8 cellular contexts compared by ENCODE assay signal in the genomic region with DNA sequence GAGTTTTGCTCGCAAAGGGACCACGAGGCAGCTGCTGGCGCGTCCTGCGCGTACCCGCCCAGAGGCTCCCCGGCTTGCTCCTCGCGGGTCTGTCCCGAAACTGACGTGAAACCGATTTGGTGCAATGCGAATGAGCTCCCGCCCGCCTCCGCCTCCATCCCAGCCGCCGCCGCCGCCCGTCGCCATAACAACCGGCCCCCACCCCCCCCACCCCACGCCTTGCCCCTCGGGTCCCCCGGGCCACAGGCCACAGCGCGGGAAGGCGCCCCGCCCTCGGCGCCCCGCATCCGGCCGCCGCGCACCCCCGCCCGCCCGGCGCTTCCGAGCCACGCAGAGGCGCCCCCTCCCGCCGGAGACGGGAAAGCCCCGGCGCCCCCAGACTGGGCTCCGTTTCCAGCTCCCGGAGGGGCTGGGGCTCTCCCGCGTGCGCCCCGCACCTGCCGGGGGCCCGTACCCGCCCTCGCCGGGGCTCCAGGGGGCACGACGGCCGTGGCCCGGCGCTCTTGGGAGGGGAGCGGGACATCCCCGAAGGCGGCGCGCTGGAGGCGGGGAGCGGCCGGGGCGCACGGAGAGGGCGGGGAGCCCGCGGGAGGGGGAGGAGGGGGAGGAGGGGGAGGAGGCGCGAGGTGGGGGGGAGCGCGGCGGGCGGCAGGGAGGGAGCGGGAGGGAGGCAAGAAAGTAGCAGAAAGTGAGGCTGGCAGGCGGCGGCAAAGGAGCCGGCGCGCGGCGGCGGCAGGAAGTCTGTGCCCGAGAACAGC. TPM values are rescaled to one million over a fixed set of nuclear protein-coding genes. Genes with fewer than 3 reads are reported as not detected.
DNase-seq lines count a peak whose midpoint lies in the region; ATAC-seq, FAIRE-seq and TF ChIP-seq lines count a peak whose summit lies in the region.

A gene (plus strand): TSS at position 678 of the 758 bp plus-strand sequence.

- H3K4me2 ChIP-seq in A549 (peak within 1 kb of the TSS; percentile 99), mesendoderm (ENCODE audit: low read length) (peak within 1 kb of the TSS; percentile 98)

- no peak within 1 kb of the TSS for H4K5ac ChIP-seq in mesendoderm (ENCODE audit: low read length)

- no peak within 1 kb of the TSS for H4K8ac ChIP-seq in mesendoderm (ENCODE audit: low read depth, low read length)

- CTCF ChIA-PET in A549 (lab: Yijun Ruan, JAX), result interaction anchor here (0.5 to 4.7 kb wide), 15 partner anchors 12 to 416 kb away, joined by 3 to 30 read pairs (median 4); no protein-coding TSS in a partner anchor

- H3K9me3 ChIP-seq in A549, result no peaks in the 10 kb centered on the region

- POLR2A ChIA-PET in A549 (lab: Yijun Ruan, JAX), result interaction anchor here (0.6 to 1.6 kb wide), 7 partner anchors 11 to 708 kb away, joined by 3 to 7 read pairs (median 4); no protein-coding TSS in a partner anchor

- peak; percentile 28 for TF ChIP-seq POLR2A in A549 (IDR thresholded peaks at IDR 0.05; ENCODE audit: low read length)

- peak within 1 kb of the TSS; percentile 89 for H3K4me3 ChIP-seq in A549
- H3K4me3 ChIP-seq in mesendoderm (ENCODE audit: low read length), result peak within 1 kb of the TSS; percentile 64

- H2BK15ac ChIP-seq in mesendoderm (replicated peaks; ENCODE audit: low read depth), result peak within 1 kb of the TSS; percentile 92

- no peaks in the 10 kb centered on the region for H3K9me3 Mint-ChIP-seq in effector memory CD8-positive, alpha-beta T cell

- peaks cover 1% of the 10 kb centered on the region for H3K79me1 ChIP-seq in mesendoderm (ENCODE audit: low read length)

- no peaks in the 10 kb centered on the region for H3K27me3 ChIP-seq in mesendoderm (ENCODE audit: insufficient read depth, low read length, poor library complexity)

- H3K4me3 Mint-ChIP-seq in effector memory CD8-positive, alpha-beta T cell, result peak within 1 kb of the TSS; percentile 94 to 99

- TF ChIP-seq EP300 in A549 (IDR thresholded peaks at IDR 0.05), result no peak

- H3K27ac ChIP-seq in A549 (peak within 1 kb of the TSS; percentile 98 to 99), mesendoderm (ENCODE audit: low read depth, low read length) (no peak within 1 kb of the TSS)

- peak within 1 kb of the TSS; percentile 95 to 97 for H3K27ac Mint-ChIP-seq in effector memory CD8-positive, alpha-beta T cell

- H3K4me1 Mint-ChIP-seq in effector memory CD8-positive, alpha-beta T cell (ENCODE audit: low read depth in 2 of 2), result peaks cover 32 to 38% of the 10 kb centered on the region in 2 donors

- no peaks in the 10 kb centered on the region for H3K79me2 ChIP-seq in mesendoderm (ENCODE audit: control insufficient read depth, insufficient read depth, low read length)

- peak within 1 kb of the TSS; percentile 71 for H3K9ac ChIP-seq in mesendoderm (ENCODE audit: low read length)

- H2BK5ac ChIP-seq in mesendoderm (ENCODE audit: low read length), result no peak within 1 kb of the TSS

- peaks cover 35% of the 10 kb centered on the region for H3K36me3 Mint-ChIP-seq in effector memory CD8-positive, alpha-beta T cell (ENCODE audit: insufficient read depth)

- peak within 1 kb of the TSS; percentile 91 for H2BK120ac ChIP-seq in mesendoderm (ENCODE audit: low read depth, low read length)

- H3K4me1 ChIP-seq in A549 (peaks cover 22% of the 10 kb centered on the region), mesendoderm (ENCODE audit: control insufficient read depth, low read depth, low read length) (peaks cover 7% of the 10 kb centered on the region)

- H3K18ac ChIP-seq in mesendoderm (ENCODE audit: low read length), result peak within 1 kb of the TSS; percentile 98

- H3K27me3 Mint-ChIP-seq in effector memory CD8-positive, alpha-beta T cell, result no peaks in the 10 kb centered on the region

- WGBS in A549 (ENCODE audit: missing lambda C conversion rate), result 0% methylated on average over 4 of the region's 95 CpGs
- no CpG with 5 or more reads among the region's 95 CpGs for WGBS in mesendoderm (ENCODE audit: extremely low coverage, insufficient coverage, low lambda C conversion rate)

- peak within 1 kb of the TSS; percentile 64 for H3K4ac ChIP-seq in mesendoderm (ENCODE audit: low read depth, low read length)

- peak; percentile 60 to 74 for DNase-seq in A549 (ENCODE audit: low read depth in 1 of 2, low spot score in 1 of 2)
- peak; percentile 65 for DNase-seq in GM18507 (ENCODE audit: extremely low spot score, insufficient read length, low read depth)
- peak; percentile 80 for DNase-seq in NCI-H510A treated with DMSO at 0.1 percent for 48 hours (lab: John Stamatoyannopoulos, UW)
- peak; percentile 91 for DNase-seq in activated CD8-positive, alpha-beta memory T cell treated with anti-CD3 and anti-CD28 coated beads for 24 hours
- peak; percentile 83 to 86 (median 86) for DNase-seq in effector memory CD8-positive, alpha-beta T cell
- DNase-seq in mesendoderm, result peak; percentile 92
- DNase-seq in stimulated activated CD8-positive, alpha-beta memory T cell treated with anti-CD3 and anti-CD28 coated beads, Interleukin-15, amount 100 ng/mL, for 4 hours (ENCODE audit: low read depth in 2 of 2), result peak; percentile 82 to 88

- H3K23ac ChIP-seq in mesendoderm (ENCODE audit: low read length), result peak within 1 kb of the TSS; percentile 83

- peak within 1 kb of the TSS; percentile 89 for H3K56ac ChIP-seq in mesendoderm (ENCODE audit: low read length)

- H2AK5ac ChIP-seq in mesendoderm (ENCODE audit: low read length), result no peak within 1 kb of the TSS

- H3K36me3 ChIP-seq in mesendoderm (ENCODE audit: control insufficient read depth, insufficient read depth, low read length), result no peaks in the 10 kb centered on the region

- peak; percentile 59 for TF ChIP-seq CTCF in A549 (IDR thresholded peaks at IDR 0.05)

- ATAC-seq in A549, result peak; percentile 64 to 74
- peak; percentile 46 for ATAC-seq in HG02981 (IDR thresholded peaks at IDR 0.05; ENCODE audit: unreplicated experiment)
- ATAC-seq in effector memory CD8-positive, alpha-beta T cell (replicated peaks), result peak; percentile 66

- no peak for FAIRE-seq in A549 (lab: Jason Lieb, UNC)
- peak; percentile 71 for FAIRE-seq in GM18507 (lab: Jason Lieb, UNC)

- peak in 1 of 2 experiments; percentile 66; a peak in 3 of 5 replicates for TF ChIP-seq RAD21 in A549 (conservative IDR thresholded peaks at IDR 0.05 in 1 of 2, IDR thresholded peaks at IDR 0.05 in 1 of 2)

TF ChIP-seq in A549, 52 proteins besides CTCF, POLR2A, EP300 and RAD21:
- TF ChIP-seq HOXB5 (CRISPR knock-in tag; IDR thresholded peaks at IDR 0.05), result no peak
- no peak for TF ChIP-seq NFE2L2 (conservative IDR thresholded peaks at IDR 0.05; ENCODE audit: low read length)
- TF ChIP-seq, protein P1, sequence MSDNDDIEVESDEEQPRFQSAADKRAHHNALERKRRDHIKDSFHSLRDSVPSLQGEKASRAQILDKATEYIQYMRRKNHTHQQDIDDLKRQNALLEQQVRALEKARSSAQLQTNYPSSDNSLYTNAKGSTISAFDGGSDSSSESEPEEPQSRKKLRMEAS (IDR thresholded peaks at IDR 0.05), result peak; percentile 55
- no peak for TF ChIP-seq TFCP2L1 (CRISPR knock-in tag; IDR thresholded peaks at IDR 0.05)
- TF ChIP-seq, protein P2, sequence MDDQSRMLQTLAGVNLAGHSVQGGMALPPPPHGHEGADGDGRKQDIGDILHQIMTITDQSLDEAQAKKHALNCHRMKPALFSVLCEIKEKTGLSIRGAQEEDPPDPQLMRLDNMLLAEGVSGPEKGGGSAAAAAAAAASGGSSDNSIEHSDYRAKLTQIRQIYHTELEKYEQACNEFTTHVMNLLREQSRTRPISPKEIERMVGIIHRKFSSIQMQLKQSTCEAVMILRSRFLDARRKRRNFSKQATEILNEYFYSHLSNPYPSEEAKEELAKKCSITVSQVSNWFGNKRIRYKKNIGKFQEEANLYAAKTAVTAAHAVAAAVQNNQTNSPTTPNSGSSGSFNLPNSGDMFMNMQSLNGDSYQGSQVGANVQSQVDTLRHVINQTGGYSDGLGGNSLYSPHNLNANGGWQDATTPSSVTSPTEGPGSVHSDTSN (IDR thresholded peaks at IDR 0.05), result no peak
- TF ChIP-seq CEBPB (IDR thresholded peaks at IDR 0.05), result no peak
- TF ChIP-seq, protein P3, sequence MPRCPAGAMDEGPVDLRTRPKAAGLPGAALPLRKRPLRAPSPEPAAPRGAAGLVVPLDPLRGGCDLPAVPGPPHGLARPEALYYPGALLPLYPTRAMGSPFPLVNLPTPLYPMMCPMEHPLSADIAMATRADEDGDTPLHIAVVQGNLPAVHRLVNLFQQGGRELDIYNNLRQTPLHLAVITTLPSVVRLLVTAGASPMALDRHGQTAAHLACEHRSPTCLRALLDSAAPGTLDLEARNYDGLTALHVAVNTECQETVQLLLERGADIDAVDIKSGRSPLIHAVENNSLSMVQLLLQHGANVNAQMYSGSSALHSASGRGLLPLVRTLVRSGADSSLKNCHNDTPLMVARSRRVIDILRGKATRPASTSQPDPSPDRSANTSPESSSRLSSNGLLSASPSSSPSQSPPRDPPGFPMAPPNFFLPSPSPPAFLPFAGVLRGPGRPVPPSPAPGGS (IDR thresholded peaks at IDR 0.05), result peak; percentile 25; the same call in 1 of the 3 replicates
- TF ChIP-seq NPAS2 (CRISPR knock-in tag; IDR thresholded peaks at IDR 0.05; ENCODE audit: borderline replicate concordance), result no peak
- peak in 1 of 2 experiments; percentile 63; a peak in 2 of 5 replicates for TF ChIP-seq JUN (IDR thresholded peaks at IDR 0.05)
- no peak for TF ChIP-seq ZFP36 (IDR thresholded peaks at IDR 0.05; ENCODE audit: borderline replicate concordance, partially characterized antibody)
- TF ChIP-seq, protein P4, sequence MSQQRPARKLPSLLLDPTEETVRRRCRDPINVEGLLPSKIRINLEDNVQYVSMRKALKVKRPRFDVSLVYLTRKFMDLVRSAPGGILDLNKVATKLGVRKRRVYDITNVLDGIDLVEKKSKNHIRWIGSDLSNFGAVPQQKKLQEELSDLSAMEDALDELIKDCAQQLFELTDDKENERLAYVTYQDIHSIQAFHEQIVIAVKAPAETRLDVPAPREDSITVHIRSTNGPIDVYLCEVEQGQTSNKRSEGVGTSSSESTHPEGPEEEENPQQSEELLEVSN (IDR thresholded peaks at IDR 0.05; ENCODE audit: borderline replicate concordance, low read depth), result peak; percentile 64
- TF ChIP-seq BHLHE40 (IDR thresholded peaks at IDR 0.05; ENCODE audit: low read depth, low read length), result no peak
- TF ChIP-seq ZSCAN20 (CRISPR knock-in tag; IDR thresholded peaks at IDR 0.05), result no peak
- TF ChIP-seq HOXA7 (CRISPR knock-in tag; IDR thresholded peaks at IDR 0.05), result no peak
- TF ChIP-seq GATA3 (IDR thresholded peaks at IDR 0.05; ENCODE audit: borderline replicate concordance), result no peak
- TF ChIP-seq SMC3 (IDR thresholded peaks at IDR 0.05), result peak; percentile 74
- TF ChIP-seq SREBF2 (IDR thresholded peaks at IDR 0.05), result no peak

RNA-seq across cellular contexts. Expression of the gene that starts here (rescaled TPM):
- 12.5 and 15.0 TPM in 2 replicates for polyA plus RNA-seq in A549 (2011; rRNA removed)
- polyA plus RNA-seq in A549 (2012; cell fraction: cytosol; rRNA removed), result 3.2 and 4.0 TPM in 2 replicates
- 4.1 and 5.6 TPM in 2 replicates for polyA plus RNA-seq in A549 (2012; cell fraction: nucleus; rRNA removed)
- 6.5 to 7.5 TPM (median 6.6 TPM) in 3 replicates for polyA plus RNA-seq in A549 (2017; fragmentation: RNase III; extraction: RNeasy Plus Mini Kit Qiagen cat#74134 plus additional on column Dnase treatment)
- 10.0 and 10.2 TPM in 2 replicates for polyA minus RNA-seq in A549 (2011; rRNA and poly(A)+ RNA removed)
- 5.5 TPM for polyA plus RNA-seq in mesendoderm (2013, experiment 1 of 2)
- polyA plus RNA-seq in mesendoderm (2013, experiment 2 of 2), result 6.2 TPM
